Comparison of ENCODE assay signal across 1 cellular context in the genomic region with DNA sequence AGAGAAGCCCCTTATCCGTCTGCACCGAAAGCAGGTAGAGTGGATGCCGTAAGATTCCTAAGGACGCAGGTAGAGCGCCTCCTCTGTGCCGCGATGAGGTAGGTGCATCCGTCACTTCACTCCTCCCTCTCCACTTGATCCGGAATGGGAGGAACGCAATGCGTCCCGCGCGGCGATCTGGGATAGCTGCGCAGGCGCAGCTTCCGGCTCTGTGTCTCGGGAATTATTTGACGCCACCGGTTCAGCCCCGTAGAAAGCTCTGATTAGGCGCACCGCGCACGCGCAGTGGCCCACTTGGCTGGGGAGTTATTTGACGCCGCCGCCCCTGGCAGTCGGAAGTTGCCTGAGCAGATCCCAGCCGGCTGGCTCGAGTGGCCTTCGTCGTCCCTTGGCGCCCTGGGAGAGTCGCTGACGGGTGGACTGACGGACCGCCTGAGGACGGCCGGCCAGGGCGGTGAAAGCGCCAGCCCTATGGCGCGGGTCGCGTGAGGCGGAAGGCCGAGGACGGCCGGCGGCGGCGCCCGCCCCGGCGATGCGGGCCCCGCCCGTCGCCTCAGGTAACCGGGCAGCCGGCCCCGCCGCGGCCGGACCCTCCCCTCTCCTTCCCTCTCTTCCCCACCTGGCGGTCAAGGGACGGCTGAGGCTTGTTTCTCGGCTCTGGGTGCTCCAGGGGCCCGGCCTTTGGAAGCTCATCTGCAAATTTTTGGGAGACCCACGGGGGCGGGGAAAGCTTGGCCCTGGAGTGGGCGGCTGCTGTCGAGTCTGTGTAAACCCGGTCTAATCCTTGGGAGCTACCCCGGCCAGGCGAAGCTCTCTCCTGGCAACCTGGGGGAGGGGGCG.
TF ChIP-seq lines count a peak whose summit lies in the region.

A gene (plus strand): TSS at position 331 of the 840 bp plus-strand sequence. CDS start 15,590 bp downstream, outside the sequence.

TF ChIP-seq in K562, 482 proteins besides CTCF, POLR2A, EP300 and RAD21 (continued from another document and continues in another):
- peak; percentile 24 to 42; a peak in 1 of 4 replicates for TF ChIP-seq FOXK2 (conservative IDR thresholded peaks at IDR 0.05 in 1 of 2, IDR thresholded peaks at IDR 0.05 in 1 of 2; ENCODE audit: low read depth in 2 of 2)
- TF ChIP-seq TEAD4 (IDR thresholded peaks at IDR 0.05; ENCODE audit: low read length), result peak; percentile 49
- no peak for TF ChIP-seq TEAD4 (CRISPR knock-in tag; IDR thresholded peaks at IDR 0.05; ENCODE audit: borderline replicate concordance)
- TF ChIP-seq NR2C2 (CRISPR knock-in tag; IDR thresholded peaks at IDR 0.05), result 0 out of 2 replicates have a peak, but pooled peaks have one; percentile 12
- peak; percentile 83; the same call in 1 of the 2 replicates for TF ChIP-seq NR2C2 (tag; IDR thresholded peaks at IDR 0.05)
- peak; percentile 87 for TF ChIP-seq RB1 (IDR thresholded peaks at IDR 0.05; ENCODE audit: low read depth)
- peak; percentile 95; the same call in 1 of the 2 replicates for TF ChIP-seq PHF8 (IDR thresholded peaks at IDR 0.05; ENCODE audit: borderline replicate concordance, low read length)
- TF ChIP-seq, protein P1, sequence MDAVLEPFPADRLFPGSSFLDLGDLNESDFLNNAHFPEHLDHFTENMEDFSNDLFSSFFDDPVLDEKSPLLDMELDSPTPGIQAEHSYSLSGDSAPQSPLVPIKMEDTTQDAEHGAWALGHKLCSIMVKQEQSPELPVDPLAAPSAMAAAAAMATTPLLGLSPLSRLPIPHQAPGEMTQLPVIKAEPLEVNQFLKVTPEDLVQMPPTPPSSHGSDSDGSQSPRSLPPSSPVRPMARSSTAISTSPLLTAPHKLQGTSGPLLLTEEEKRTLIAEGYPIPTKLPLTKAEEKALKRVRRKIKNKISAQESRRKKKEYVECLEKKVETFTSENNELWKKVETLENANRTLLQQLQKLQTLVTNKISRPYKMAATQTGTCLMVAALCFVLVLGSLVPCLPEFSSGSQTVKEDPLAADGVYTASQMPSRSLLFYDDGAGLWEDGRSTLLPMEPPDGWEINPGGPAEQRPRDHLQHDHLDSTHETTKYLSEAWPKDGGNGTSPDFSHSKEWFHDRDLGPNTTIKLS (IDR thresholded peaks at IDR 0.05; ENCODE audit: borderline replicate concordance, low read depth), result 0 out of 2 replicates have a peak, but pooled peaks have one; percentile 22
- peak; percentile 65; the same call in 1 of the 2 replicates for TF ChIP-seq SIN3B (IDR thresholded peaks at IDR 0.05; ENCODE audit: low read depth)
- TF ChIP-seq, protein P2, sequence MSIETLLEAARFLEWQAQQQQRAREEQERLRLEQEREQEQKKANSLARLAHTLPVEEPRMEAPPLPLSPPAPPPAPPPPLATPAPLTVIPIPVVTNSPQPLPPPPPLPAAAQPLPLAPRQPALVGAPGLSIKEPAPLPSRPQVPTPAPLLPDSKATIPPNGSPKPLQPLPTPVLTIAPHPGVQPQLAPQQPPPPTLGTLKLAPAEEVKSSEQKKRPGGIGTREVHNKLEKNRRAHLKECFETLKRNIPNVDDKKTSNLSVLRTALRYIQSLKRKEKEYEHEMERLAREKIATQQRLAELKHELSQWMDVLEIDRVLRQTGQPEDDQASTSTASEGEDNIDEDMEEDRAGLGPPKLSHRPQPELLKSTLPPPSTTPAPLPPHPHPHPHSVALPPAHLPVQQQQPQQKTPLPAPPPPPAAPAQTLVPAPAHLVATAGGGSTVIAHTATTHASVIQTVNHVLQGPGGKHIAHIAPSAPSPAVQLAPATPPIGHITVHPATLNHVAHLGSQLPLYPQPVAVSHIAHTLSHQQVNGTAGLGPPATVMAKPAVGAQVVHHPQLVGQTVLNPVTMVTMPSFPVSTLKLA (conservative IDR thresholded peaks at IDR 0.05), result peak in 1 of 2 experiments; percentile 62; a peak in 2 of 4 replicates
- TF ChIP-seq GABPB1 (CRISPR knock-in tag; IDR thresholded peaks at IDR 0.05), result peak; percentile 84
- peak; percentile 72 for TF ChIP-seq HCFC1 (IDR thresholded peaks at IDR 0.05; ENCODE audit: low read depth, low read length)
- no peak for TF ChIP-seq EWSR1 (IDR thresholded peaks at IDR 0.05; ENCODE audit: borderline replicate concordance, low read depth, partially characterized antibody)
- no peak for TF ChIP-seq ATF1 (CRISPR knock-in tag; IDR thresholded peaks at IDR 0.05)
- TF ChIP-seq ATF1 (tag; IDR thresholded peaks at IDR 0.05), result peak; percentile 89
- TF ChIP-seq CBX3 (IDR thresholded peaks at IDR 0.05; ENCODE audit: borderline replicate concordance in 1 of 2, low read length in 2 of 2), result no peak; a peak in 1 of 3 replicates
- peak; percentile 74 for TF ChIP-seq JUND (IDR thresholded peaks at IDR 0.05; ENCODE audit: borderline replicate concordance, low read depth, low read length)
- no peak; the same call in 2 of the 3 replicates for TF ChIP-seq JUND (tag; IDR thresholded peaks at IDR 0.05; ENCODE audit: borderline replicate concordance, low read depth, low read length)
- TF ChIP-seq HOXB6 (CRISPR knock-in tag; IDR thresholded peaks at IDR 0.05; ENCODE audit: borderline replicate concordance), result no peak
- TF ChIP-seq, protein P3, sequence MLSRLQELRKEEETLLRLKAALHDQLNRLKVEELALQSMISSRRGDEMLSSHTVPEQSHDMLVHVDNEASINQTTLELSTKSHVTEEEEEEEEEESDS (CRISPR knock-in tag; IDR thresholded peaks at IDR 0.05), result no peak
- TF ChIP-seq, protein P4, sequence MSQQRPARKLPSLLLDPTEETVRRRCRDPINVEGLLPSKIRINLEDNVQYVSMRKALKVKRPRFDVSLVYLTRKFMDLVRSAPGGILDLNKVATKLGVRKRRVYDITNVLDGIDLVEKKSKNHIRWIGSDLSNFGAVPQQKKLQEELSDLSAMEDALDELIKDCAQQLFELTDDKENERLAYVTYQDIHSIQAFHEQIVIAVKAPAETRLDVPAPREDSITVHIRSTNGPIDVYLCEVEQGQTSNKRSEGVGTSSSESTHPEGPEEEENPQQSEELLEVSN (IDR thresholded peaks at IDR 0.05; ENCODE audit: borderline replicate concordance in 1 of 2, extremely low read depth in 1 of 2, insufficient read depth in 1 of 2, insufficient read length in 1 of 2, low read depth in 1 of 2, low read length in 1 of 2, poor library complexity in 1 of 2, severe bottlenecking in 1 of 2), result peak in 1 of 2 experiments; percentile 39
- peak in 1 of 2 experiments; percentile 66; a peak in 1 of 4 replicates for TF ChIP-seq NONO (IDR thresholded peaks at IDR 0.05; ENCODE audit: low read depth in 2 of 2, low read length in 1 of 2)
- TF ChIP-seq ZNF232 (CRISPR knock-in tag; IDR thresholded peaks at IDR 0.05), result no peak
- TF ChIP-seq, protein P5, sequence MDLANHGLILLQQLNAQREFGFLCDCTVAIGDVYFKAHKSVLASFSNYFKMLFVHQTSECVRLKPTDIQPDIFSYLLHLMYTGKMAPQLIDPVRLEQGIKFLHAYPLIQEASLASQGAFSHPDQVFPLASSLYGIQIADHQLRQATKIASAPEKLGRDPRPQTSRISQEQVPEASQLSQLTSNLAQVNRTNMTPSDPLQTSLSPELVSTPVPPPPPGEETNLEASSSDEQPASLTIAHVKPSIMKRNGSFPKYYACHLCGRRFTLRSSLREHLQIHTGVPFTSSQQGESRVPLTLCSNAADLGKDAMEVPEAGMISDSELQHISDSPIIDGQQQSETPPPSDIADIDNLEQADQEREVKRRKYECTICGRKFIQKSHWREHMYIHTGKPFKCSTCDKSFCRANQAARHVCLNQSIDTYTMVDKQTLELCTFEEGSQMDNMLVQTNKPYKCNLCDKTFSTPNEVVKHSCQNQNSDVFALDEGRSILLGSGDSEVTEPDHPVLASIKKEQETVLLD (IDR thresholded peaks at IDR 0.05), result peak; percentile 99
- TF ChIP-seq ZFX (CRISPR knock-in tag; IDR thresholded peaks at IDR 0.05), result peak; percentile 73
- peak in 1 of 2 experiments; percentile 94 for TF ChIP-seq NCOA2 (IDR thresholded peaks at IDR 0.05; ENCODE audit: partially characterized antibody in 2 of 2)
- 0 out of 4 replicates have a peak, but pooled peaks of 1 of the 2 experiments have one; percentile 35 for TF ChIP-seq HDAC1 (IDR thresholded peaks at IDR 0.05)
- TF ChIP-seq, protein P6, sequence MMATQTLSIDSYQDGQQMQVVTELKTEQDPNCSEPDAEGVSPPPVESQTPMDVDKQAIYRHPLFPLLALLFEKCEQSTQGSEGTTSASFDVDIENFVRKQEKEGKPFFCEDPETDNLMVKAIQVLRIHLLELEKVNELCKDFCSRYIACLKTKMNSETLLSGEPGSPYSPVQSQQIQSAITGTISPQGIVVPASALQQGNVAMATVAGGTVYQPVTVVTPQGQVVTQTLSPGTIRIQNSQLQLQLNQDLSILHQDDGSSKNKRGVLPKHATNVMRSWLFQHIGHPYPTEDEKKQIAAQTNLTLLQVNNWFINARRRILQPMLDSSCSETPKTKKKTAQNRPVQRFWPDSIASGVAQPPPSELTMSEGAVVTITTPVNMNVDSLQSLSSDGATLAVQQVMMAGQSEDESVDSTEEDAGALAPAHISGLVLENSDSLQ (IDR thresholded peaks at IDR 0.05), result peak; percentile 67
- no peak for TF ChIP-seq PML (IDR thresholded peaks at IDR 0.05; ENCODE audit: low read length)
- peak; percentile 97 for TF ChIP-seq HNRNPLL (IDR thresholded peaks at IDR 0.05; ENCODE audit: low read depth, low read length, poor library complexity, severe bottlenecking)
- TF ChIP-seq BHLHE40 (IDR thresholded peaks at IDR 0.05; ENCODE audit: low read length), result peak; percentile 52; the same call in 1 of the 2 replicates
- peak; percentile 34 to 75; a peak in 2 of 4 replicates for TF ChIP-seq SIN3A (IDR thresholded peaks at IDR 0.05; ENCODE audit: borderline replicate concordance in 2 of 2, control insufficient read depth in 1 of 2, low read depth in 2 of 2, low read length in 2 of 2)
- TF ChIP-seq MXI1 (IDR thresholded peaks at IDR 0.05; ENCODE audit: low read depth, low read length), result peak; percentile 100
- TF ChIP-seq SAP30 (IDR thresholded peaks at IDR 0.05; ENCODE audit: borderline replicate concordance, insufficient read depth, low read depth, low read length, poor library complexity, severe bottlenecking), result peak; percentile 57
- no peak for TF ChIP-seq ZNF165 (CRISPR knock-in tag; IDR thresholded peaks at IDR 0.05; ENCODE audit: borderline replicate concordance)
- peak; percentile 51; the same call in 1 of the 2 replicates for TF ChIP-seq ELF2 (CRISPR knock-in tag; IDR thresholded peaks at IDR 0.05)
- peak; percentile 92 for TF ChIP-seq CTBP1 (IDR thresholded peaks at IDR 0.05; ENCODE audit: borderline replicate concordance)
- peak; percentile 51; the same call in 1 of the 2 replicates for TF ChIP-seq EP400 (IDR thresholded peaks at IDR 0.05)
- TF ChIP-seq, protein P7, sequence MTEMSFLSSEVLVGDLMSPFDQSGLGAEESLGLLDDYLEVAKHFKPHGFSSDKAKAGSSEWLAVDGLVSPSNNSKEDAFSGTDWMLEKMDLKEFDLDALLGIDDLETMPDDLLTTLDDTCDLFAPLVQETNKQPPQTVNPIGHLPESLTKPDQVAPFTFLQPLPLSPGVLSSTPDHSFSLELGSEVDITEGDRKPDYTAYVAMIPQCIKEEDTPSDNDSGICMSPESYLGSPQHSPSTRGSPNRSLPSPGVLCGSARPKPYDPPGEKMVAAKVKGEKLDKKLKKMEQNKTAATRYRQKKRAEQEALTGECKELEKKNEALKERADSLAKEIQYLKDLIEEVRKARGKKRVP (CRISPR knock-in tag; IDR thresholded peaks at IDR 0.05), result no peak
- TF ChIP-seq ZNF75A (CRISPR knock-in tag; IDR thresholded peaks at IDR 0.05), result no peak
- peak; percentile 50 for TF ChIP-seq EGR1 (conservative IDR thresholded peaks at IDR 0.05)
- TF ChIP-seq, protein P8, sequence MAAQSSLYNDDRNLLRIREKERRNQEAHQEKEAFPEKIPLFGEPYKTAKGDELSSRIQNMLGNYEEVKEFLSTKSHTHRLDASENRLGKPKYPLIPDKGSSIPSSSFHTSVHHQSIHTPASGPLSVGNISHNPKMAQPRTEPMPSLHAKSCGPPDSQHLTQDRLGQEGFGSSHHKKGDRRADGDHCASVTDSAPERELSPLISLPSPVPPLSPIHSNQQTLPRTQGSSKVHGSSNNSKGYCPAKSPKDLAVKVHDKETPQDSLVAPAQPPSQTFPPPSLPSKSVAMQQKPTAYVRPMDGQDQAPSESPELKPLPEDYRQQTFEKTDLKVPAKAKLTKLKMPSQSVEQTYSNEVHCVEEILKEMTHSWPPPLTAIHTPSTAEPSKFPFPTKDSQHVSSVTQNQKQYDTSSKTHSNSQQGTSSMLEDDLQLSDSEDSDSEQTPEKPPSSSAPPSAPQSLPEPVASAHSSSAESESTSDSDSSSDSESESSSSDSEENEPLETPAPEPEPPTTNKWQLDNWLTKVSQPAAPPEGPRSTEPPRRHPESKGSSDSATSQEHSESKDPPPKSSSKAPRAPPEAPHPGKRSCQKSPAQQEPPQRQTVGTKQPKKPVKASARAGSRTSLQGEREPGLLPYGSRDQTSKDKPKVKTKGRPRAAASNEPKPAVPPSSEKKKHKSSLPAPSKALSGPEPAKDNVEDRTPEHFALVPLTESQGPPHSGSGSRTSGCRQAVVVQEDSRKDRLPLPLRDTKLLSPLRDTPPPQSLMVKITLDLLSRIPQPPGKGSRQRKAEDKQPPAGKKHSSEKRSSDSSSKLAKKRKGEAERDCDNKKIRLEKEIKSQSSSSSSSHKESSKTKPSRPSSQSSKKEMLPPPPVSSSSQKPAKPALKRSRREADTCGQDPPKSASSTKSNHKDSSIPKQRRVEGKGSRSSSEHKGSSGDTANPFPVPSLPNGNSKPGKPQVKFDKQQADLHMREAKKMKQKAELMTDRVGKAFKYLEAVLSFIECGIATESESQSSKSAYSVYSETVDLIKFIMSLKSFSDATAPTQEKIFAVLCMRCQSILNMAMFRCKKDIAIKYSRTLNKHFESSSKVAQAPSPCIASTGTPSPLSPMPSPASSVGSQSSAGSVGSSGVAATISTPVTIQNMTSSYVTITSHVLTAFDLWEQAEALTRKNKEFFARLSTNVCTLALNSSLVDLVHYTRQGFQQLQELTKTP (IDR thresholded peaks at IDR 0.05; ENCODE audit: low read depth in 1 of 2, partially characterized antibody in 2 of 2), result peak in 1 of 2 experiments; percentile 99
- TF ChIP-seq, protein P9, sequence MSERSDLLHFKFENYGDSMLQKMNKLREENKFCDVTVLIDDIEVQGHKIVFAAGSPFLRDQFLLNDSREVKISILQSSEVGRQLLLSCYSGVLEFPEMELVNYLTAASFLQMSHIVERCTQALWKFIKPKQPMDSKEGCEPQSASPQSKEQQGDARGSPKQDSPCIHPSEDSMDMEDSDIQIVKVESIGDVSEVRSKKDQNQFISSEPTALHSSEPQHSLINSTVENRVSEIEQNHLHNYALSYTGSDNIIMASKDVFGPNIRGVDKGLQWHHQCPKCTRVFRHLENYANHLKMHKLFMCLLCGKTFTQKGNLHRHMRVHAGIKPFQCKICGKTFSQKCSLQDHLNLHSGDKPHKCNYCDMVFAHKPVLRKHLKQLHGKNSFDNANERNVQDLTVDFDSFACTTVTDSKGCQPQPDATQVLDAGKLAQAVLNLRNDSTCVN (CRISPR knock-in tag; IDR thresholded peaks at IDR 0.05), result 0 out of 2 replicates have a peak, but pooled peaks have one; percentile 53
- TF ChIP-seq POLR2G (IDR thresholded peaks at IDR 0.05; ENCODE audit: low read depth, low read length), result peak; percentile 93
- no peak for TF ChIP-seq DMBX1 (CRISPR knock-in tag; IDR thresholded peaks at IDR 0.05; ENCODE audit: borderline replicate concordance)
- TF ChIP-seq, protein P10, sequence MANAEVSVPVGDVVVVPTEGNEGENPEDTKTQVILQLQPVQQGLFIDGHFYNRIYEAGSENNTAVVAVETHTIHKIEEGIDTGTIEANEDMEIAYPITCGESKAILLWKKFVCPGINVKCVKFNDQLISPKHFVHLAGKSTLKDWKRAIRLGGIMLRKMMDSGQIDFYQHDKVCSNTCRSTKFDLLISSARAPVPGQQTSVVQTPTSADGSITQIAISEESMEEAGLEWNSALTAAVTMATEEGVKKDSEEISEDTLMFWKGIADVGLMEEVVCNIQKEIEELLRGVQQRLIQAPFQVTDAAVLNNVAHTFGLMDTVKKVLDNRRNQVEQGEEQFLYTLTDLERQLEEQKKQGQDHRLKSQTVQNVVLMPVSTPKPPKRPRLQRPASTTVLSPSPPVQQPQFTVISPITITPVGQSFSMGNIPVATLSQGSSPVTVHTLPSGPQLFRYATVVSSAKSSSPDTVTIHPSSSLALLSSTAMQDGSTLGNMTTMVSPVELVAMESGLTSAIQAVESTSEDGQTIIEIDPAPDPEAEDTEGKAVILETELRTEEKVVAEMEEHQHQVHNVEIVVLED (CRISPR knock-in tag; IDR thresholded peaks at IDR 0.05), result peak; percentile 84
